ENCODE assay signal across 1 cellular context in the genomic region with DNA sequence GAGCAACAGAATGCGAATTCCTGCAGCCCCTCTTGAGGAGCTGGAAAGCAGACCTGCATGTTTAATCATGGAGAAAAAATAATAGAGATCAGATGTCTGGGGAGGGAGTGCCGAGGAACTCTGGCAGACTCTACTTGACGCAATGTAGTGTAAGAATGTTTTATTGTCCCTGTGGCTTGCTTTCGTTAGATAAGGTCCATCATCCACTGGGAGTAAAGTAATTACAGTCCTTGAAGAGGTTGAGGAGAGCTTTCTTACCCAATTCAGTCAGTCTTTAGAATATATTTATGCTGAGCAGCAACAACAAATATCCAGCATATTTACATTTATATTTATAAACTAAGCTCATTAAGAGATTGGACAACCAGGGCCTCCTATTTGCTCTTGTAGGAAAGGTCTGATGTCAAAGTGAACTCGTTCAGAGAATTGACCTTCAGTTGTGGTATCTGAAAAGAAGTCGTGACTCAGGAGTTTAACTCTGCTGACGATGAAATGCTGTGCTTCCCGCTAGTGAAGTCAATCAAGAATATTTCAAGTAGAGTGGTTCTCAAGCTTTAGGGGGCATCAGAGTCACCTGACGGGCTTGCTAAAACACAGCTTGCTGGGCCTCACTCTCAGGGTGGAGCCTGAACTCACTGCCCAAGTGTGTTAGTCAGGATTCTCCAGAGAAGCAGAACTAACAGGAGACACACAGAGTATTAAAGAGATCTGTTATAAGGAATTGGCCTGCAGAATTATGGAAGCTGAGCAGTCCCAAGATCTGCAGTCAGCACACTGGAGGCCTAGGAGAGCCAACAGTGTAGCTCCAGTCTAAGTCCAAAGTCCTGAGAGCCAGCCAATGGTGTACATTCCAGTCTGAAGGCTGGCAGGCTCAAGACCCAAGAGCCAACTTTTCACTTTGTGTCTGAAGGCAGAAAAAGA.
TF ChIP-seq lines count a peak whose summit lies in the region.

No MANE protein-coding gene starts in this region.

TF ChIP-seq in WTC11, 78 proteins besides CTCF, POLR2A, EP300 and RAD21 (continued from another document):
- TF ChIP-seq, protein P1, sequence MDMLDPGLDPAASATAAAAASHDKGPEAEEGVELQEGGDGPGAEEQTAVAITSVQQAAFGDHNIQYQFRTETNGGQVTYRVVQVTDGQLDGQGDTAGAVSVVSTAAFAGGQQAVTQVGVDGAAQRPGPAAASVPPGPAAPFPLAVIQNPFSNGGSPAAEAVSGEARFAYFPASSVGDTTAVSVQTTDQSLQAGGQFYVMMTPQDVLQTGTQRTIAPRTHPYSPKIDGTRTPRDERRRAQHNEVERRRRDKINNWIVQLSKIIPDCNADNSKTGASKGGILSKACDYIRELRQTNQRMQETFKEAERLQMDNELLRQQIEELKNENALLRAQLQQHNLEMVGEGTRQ (CRISPR knock-in tag; IDR thresholded peaks at IDR 0.05) = no peak
- TF ChIP-seq SP1 (CRISPR knock-in tag; conservative IDR thresholded peaks at IDR 0.05) = no peak
